ENCODE assay signal across 25 cellular contexts in the genomic region with DNA sequence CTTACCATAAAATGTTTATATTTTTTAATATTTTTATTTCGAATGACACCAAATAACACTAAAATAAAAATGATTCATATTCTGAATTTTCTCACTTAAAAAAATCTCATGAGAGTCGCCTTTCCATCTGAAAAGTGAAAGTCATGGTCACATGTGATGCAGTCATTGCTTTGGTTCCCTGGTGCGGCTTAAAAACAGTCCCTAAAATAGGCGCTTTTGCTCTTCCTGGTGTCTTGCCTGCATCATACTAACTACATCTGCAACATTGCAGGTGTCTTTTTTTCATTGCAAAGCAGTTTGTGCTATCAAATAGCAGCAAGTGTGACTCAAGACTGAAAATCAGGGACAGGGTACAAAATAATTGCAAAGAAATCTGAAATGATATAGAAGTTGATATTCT.
A peak's percentile ranks its signal among the peaks of the same experiment; 100 is the strongest.
DNase-seq lines count a peak whose midpoint lies in the region; ATAC-seq and TF ChIP-seq lines count a peak whose summit lies in the region.
"Had no signal": no experiment of that assay in that cellular context is flagged by ENCODE, and none has a peak within 500 bp of the region (broad histone marks: within the 10 kb centered on the region; RNA-seq: fewer than 3 reads in every experiment).

No MANE protein-coding gene starts in this region.

- no peaks in the 10 kb centered on the region for H3K79me1 ChIP-seq in mesenchymal stem cell (replicated peaks; ENCODE audit: low read length, poor library complexity, severe bottlenecking)

- no peaks in the 10 kb centered on the region for H3K9me3 ChIP-seq in mesenchymal stem cell (ENCODE audit: control insufficient read depth, low read length)
- H3K9me3 ChIP-seq in gastrocnemius medialis, result no peaks in the 10 kb centered on the region
- no peaks in the 10 kb centered on the region for H3K9me3 ChIP-seq in Peyer's patch
- H3K9me3 ChIP-seq: A549 had no signal

- H3K4me2 ChIP-seq in mesenchymal stem cell (ENCODE audit: low read length, poor library complexity, severe bottlenecking), result no peak overlapping the region
- H3K4me2 ChIP-seq: A549 had no signal

- H3K4me1 ChIP-seq in mesenchymal stem cell (ENCODE audit: control insufficient read depth, insufficient read depth, low read depth, low read length), result no peaks in the 10 kb centered on the region
- no peaks in the 10 kb centered on the region for H3K4me1 ChIP-seq in gastrocnemius medialis
- H3K4me1 ChIP-seq in Peyer's patch, result no peaks in the 10 kb centered on the region
- H3K4me1 ChIP-seq: A549 had no signal

- no peak for TF ChIP-seq POLR2A in gastrocnemius medialis (IDR thresholded peaks at IDR 0.05)
- TF ChIP-seq POLR2A in Peyer's patch (IDR thresholded peaks at IDR 0.05), result no peak

- no peaks in the 10 kb centered on the region for H3K27me3 ChIP-seq in mesenchymal stem cell (ENCODE audit: control insufficient read depth in 1 of 2, insufficient read depth in 1 of 2, low read length in 2 of 2)
- H3K27me3 ChIP-seq in gastrocnemius medialis, result no peaks in the 10 kb centered on the region
- H3K27me3 ChIP-seq in Peyer's patch, result no peaks in the 10 kb centered on the region

- no peak overlapping the region for H3K4me3 ChIP-seq in mesenchymal stem cell (ENCODE audit: insufficient read depth in 1 of 2, low read depth in 1 of 2, low read length in 2 of 2)
- H3K4me3 ChIP-seq in gastrocnemius medialis, result no peak overlapping the region
- no peak overlapping the region for H3K4me3 ChIP-seq in Peyer's patch
- H3K4me3 ChIP-seq: A549 had no signal

- no peak overlapping the region for H2BK120ac ChIP-seq in mesenchymal stem cell (ENCODE audit: low read depth, low read length)

- H2AK5ac ChIP-seq in mesenchymal stem cell (ENCODE audit: low read length, severe bottlenecking), result no peak overlapping the region

- no peak overlapping the region for H3K18ac ChIP-seq in mesenchymal stem cell (ENCODE audit: low read depth in 1 of 2, low read length in 2 of 2)

- H2BK5ac ChIP-seq in mesenchymal stem cell (ENCODE audit: low read depth, low read length, poor library complexity, severe bottlenecking), result no peak overlapping the region

- peak overlapping the region; percentile 16 for H3K9ac ChIP-seq in mesenchymal stem cell (ENCODE audit: low read length)

- no peak overlapping the region for H2AFZ ChIP-seq in mesenchymal stem cell (ENCODE audit: low read depth, low read length)

- in situ Hi-C loops in gastrocnemius medialis (cut with MboI; ENCODE audit: low sequenced_read_pairs in 4 of 4), result no loop called here

- TF ChIP-seq CTCF in gastrocnemius medialis (IDR thresholded peaks at IDR 0.05 in 4 of 5, conservative IDR thresholded peaks at IDR 0.05 in 1 of 5), result no peak
- no peak for TF ChIP-seq CTCF in Peyer's patch (IDR thresholded peaks at IDR 0.05)

- peak; percentile 46 for ATAC-seq in GM21723 (IDR thresholded peaks at IDR 0.05; ENCODE audit: unreplicated experiment)
- ATAC-seq in gastrocnemius medialis, result no peak
- no peak for ATAC-seq in HG03280 (IDR thresholded peaks at IDR 0.05; ENCODE audit: unreplicated experiment)
- ATAC-seq: A549 had no signal

- no peak overlapping the region for H2BK15ac ChIP-seq in mesenchymal stem cell (ENCODE audit: low read depth, poor library complexity, severe bottlenecking)

- H3K36me3 ChIP-seq in mesenchymal stem cell (ENCODE audit: control insufficient read depth in 1 of 2, insufficient read depth in 2 of 2, low read depth in 1 of 2, low read length in 2 of 2) (no peaks in the 10 kb centered on the region), gastrocnemius medialis (no peaks in the 10 kb centered on the region), Peyer's patch (no peaks in the 10 kb centered on the region)

- H4K91ac ChIP-seq in mesenchymal stem cell (ENCODE audit: low read length), result no peak overlapping the region

- H2BK12ac ChIP-seq in mesenchymal stem cell (ENCODE audit: low read length in 2 of 2), result no peak overlapping the region

- H3K4ac ChIP-seq in mesenchymal stem cell (ENCODE audit: low read depth in 1 of 2, low read length in 2 of 2), result no peak overlapping the region

- no peak overlapping the region for H3K23ac ChIP-seq in mesenchymal stem cell (ENCODE audit: low read length in 2 of 2)

- DNase-seq in LHCN-M2 (ENCODE audit: low read depth), result peak; percentile 30
- DNase-seq in mesenchymal stem cell, result no peak
- no peak for DNase-seq in gastrocnemius medialis
- no peak for DNase-seq in Peyer's patch
- DNase-seq in SIG-M5 treated with dmso at 0.1 percent for 504 hours (lab: John Stamatoyannopoulos, UW; ENCODE audit: unreplicated experiment), result no peak
- DNase-seq: CD8-positive, alpha-beta memory T cell; DMS 273 treated with DMSO at 0.1 percent for 48 hours; DMS79 treated with DMSO at 0.1 percent for 48 hours; GF-D8; HCEC 1CT; KG1; MM.1S; NCI-H1048; NCI-H1417; NCI-H1694; NCI-H2029 treated with DMSO at 0.1 percent for 48 hours; NCI-H446 treated with DMSO at 0.1 percent for 48 hours; NCI-H526; NK-92 treated with Interleukin-12 subunit alpha and Interleukin-12 subunit beta, amount 100 ng/mL, for 24 hours; SHP77; T-helper 1 cell had no signal

- WGBS in mesenchymal stem cell, result 93% methylated on average over 4 of the region's 4 CpGs

- H3K14ac ChIP-seq in mesenchymal stem cell (ENCODE audit: low read length in 2 of 2), result no peak overlapping the region

- intact Hi-C loops in gastrocnemius medialis (cut with DNase I; ENCODE audit: low total_unique reads), result no loop called here

- H3K27ac ChIP-seq in mesenchymal stem cell (ENCODE audit: low read length, poor library complexity, severe bottlenecking) (no peak overlapping the region), gastrocnemius medialis (no peak overlapping the region), Peyer's patch (no peak overlapping the region)
- H3K27ac ChIP-seq: A549, RWPE1 had no signal

- H4K8ac ChIP-seq in mesenchymal stem cell (ENCODE audit: low read length), result no peak overlapping the region
